Comparison of ENCODE assay signal across 7 cellular contexts in genomic region chr6:57535994-57536393, GRCh38.
DNase-seq lines count a peak whose midpoint lies in the region; ATAC-seq and TF ChIP-seq lines count a peak whose summit lies in the region.
"Not testable (repeated sequence)": the region's sequence is repeated elsewhere in the genome, so short reads cannot be mapped to it uniquely, and the experiment has no call there.

No MANE protein-coding gene starts in this region.

- H3K9me3 ChIP-seq in endodermal cell (ENCODE audit: control insufficient read depth, low read length); left lung: not testable (repeated sequence)

- not testable (repeated sequence) for H3K4me3 Mint-ChIP-seq in endodermal cell

- not testable (repeated sequence) for H3K27ac ChIP-seq in endodermal cell (ENCODE audit: low read depth, low read length); left lung

- not testable (repeated sequence) for H3K4me3 ChIP-seq in endodermal cell (ENCODE audit: low read length); left lung

- peak; percentile 16 for DNase-seq in GM04504 (ENCODE audit: low read depth)
- peak; percentile 71 for DNase-seq in MV-4-11 (lab: John Stamatoyannopoulos, UW)
- peak; percentile 64 for DNase-seq in SK-MEL-5 (ENCODE audit: low read depth, low spot score)
- not testable (repeated sequence) for DNase-seq in endodermal cell, left lung

- not testable (repeated sequence) for H3K4me1 Mint-ChIP-seq in endodermal cell

- H3K9me3 Mint-ChIP-seq in endodermal cell, result not testable (repeated sequence)

- not testable (repeated sequence) for H3K27me3 ChIP-seq in endodermal cell (ENCODE audit: control insufficient read depth, insufficient read depth, low read length, poor library complexity, severe bottlenecking); left lung

- in situ Hi-C loops in SK-MEL-5 (cut with HindIII; ENCODE audit: low pct_unique_long_range_greater_than_20kb, low sequenced_read_pairs), result not testable (repeated sequence)

- intact Hi-C loops in left lung (cut with DNase I), result not testable (repeated sequence)

- WGBS in endodermal cell (ENCODE audit: insufficient coverage in 1 of 2, insufficient read length in 1 of 2), 2 experiments, result no CpG with 5 or more reads among the region's 1 CpG

- ATAC-seq in GM19468 (IDR thresholded peaks at IDR 0.05; ENCODE audit: extremely low read depth, unreplicated experiment) (peak; percentile 79), HG02981 (IDR thresholded peaks at IDR 0.05; ENCODE audit: unreplicated experiment) (peak; percentile 64), left lung (peak; percentile 81)

- TF ChIP-seq CTCF in endodermal cell (conservative IDR thresholded peaks at IDR 0.05) (peak; percentile 76), left lung (IDR thresholded peaks at IDR 0.05) (peak in 1 of 2 donors; percentile 24)

- not testable (repeated sequence) for H3K36me3 ChIP-seq in endodermal cell (ENCODE audit: control insufficient read depth, insufficient read depth, low read length); left lung

- H3K9ac ChIP-seq in endodermal cell (ENCODE audit: extremely low read depth, low read length, poor library complexity, severe bottlenecking), result not testable (repeated sequence)

- H3K4me1 ChIP-seq in endodermal cell (ENCODE audit: control insufficient read depth, insufficient read depth, low read length); left lung: not testable (repeated sequence)

- H3K27ac Mint-ChIP-seq in endodermal cell, result not testable (repeated sequence)

- H3K27me3 Mint-ChIP-seq in endodermal cell (ENCODE audit: insufficient read depth), result not testable (repeated sequence)

- not testable (repeated sequence) for H3K36me3 Mint-ChIP-seq in endodermal cell (ENCODE audit: low read depth)
